In the genomic region with DNA sequence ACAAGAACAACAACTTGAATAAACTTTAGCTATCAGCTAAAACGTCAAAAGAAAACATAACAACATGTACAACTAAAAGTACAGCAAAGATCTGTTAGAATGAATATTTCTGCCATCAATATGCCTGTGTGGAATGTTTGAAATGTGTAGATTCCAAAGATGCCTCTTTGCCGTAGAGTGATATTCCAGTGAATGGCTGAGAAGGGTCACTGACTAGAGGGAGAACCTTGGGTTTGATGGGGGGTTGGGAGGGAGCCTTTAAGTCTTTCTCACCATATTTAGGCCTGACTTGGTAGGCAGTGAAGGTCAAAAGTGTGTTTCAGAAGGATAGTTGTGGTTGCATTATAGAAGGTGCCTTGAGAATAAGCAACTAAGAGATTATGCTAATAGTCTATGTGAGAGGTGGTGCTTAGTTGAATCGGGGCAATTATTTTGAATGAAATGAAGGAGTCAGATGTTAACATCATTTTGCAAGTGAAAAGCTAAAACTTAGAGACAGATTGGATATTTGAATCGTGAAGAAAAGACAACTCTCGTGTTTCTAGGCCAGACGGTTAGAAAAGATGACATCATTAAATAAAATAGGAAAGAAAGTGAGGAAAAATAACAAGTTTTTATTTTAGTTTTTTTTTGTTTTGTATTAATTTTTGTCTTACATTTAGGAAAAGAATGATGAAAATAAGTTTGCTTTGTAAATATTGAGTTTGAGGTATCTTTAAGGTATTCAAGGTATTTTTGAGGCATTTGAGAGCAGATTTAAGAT, we compare ENCODE assay signal across 18 cellular contexts. TPM values are rescaled to one million over a fixed set of nuclear protein-coding genes. Genes with fewer than 3 reads are reported as not detected.
DNase-seq lines count a peak whose midpoint lies in the region; ATAC-seq, FAIRE-seq and TF ChIP-seq lines count a peak whose summit lies in the region.
"Had no signal": no experiment of that assay in that cellular context is flagged by ENCODE, and none has a peak within 500 bp of the region (broad histone marks: within the 10 kb centered on the region; RNA-seq: fewer than 3 reads in every experiment).

No MANE protein-coding gene starts in this region.

- ATAC-seq in HG03139 (IDR thresholded peaks at IDR 0.05; ENCODE audit: unreplicated experiment): no peak
- ATAC-seq: PC-3 had no signal

- H3K9me3 ChIP-seq in HEK293 (ENCODE audit: control insufficient read depth, insufficient read depth, low read depth, low read length) (no peaks in the 10 kb centered on the region), adipocyte (ENCODE audit: control insufficient read depth, low read length) (peaks cover 5% of the 10 kb centered on the region), H1 (ENCODE audit: insufficient read depth in 2 of 2, low read depth in 1 of 2, low read length in 1 of 2) (no peaks in the 10 kb centered on the region), mesenchymal stem cell (ENCODE audit: control insufficient read depth, low read length) (peaks cover 14% of the 10 kb centered on the region), uterus (no peaks in the 10 kb centered on the region)

- POLR2A ChIA-PET in HEK293 (lab: Yijun Ruan, JAX): no interaction called here
- POLR2A ChIA-PET in H1 (lab: Charles Lee; ENCODE audit: partially characterized antibody): no interaction called here

- H3K79me1 ChIP-seq in H1 (ENCODE audit: low read depth, low read length) (no peaks in the 10 kb centered on the region), mesenchymal stem cell (replicated peaks; ENCODE audit: low read length, poor library complexity, severe bottlenecking) (no peaks in the 10 kb centered on the region)

- H2BK12ac ChIP-seq in H1 (ENCODE audit: low read depth, low read length) (no peak overlapping the region), mesenchymal stem cell (ENCODE audit: low read length in 2 of 2) (no peak overlapping the region)

- no peak for FAIRE-seq in H1 (lab: Jason Lieb, UNC)
- FAIRE-seq: GM19239 had no signal

- H3K4me2 ChIP-seq in H1 (ENCODE audit: insufficient read depth in 1 of 2, low read depth in 2 of 2, low read length in 2 of 2): no peak overlapping the region
- no peak overlapping the region for H3K4me2 ChIP-seq in mesenchymal stem cell (ENCODE audit: low read length, poor library complexity, severe bottlenecking)

- H3K9ac ChIP-seq in adipocyte (ENCODE audit: low read length) (no peak overlapping the region), H1 (replicated peaks in 1 of 4; ENCODE audit: extremely low read depth in 1 of 4, low read depth in 3 of 4, low read length in 3 of 4) (no peak overlapping the region), mesenchymal stem cell (ENCODE audit: low read length) (no peak overlapping the region)
- H3K9ac ChIP-seq: GM23248 had no signal

- no peak for TF ChIP-seq EP300 in H1 (IDR thresholded peaks at IDR 0.05; ENCODE audit: borderline replicate concordance in 1 of 2, low read depth in 2 of 2, low read length in 2 of 2)

- no peak overlapping the region for H4K5ac ChIP-seq in H1 (ENCODE audit: insufficient read length, low read depth, low read length)

- no peak overlapping the region for H3K56ac ChIP-seq in H1 (replicated peaks; ENCODE audit: insufficient read length, low read depth, low read length)

- no peak for TF ChIP-seq RAD21 in H1 (IDR thresholded peaks at IDR 0.05 in 1 of 2, conservative IDR thresholded peaks at IDR 0.05 in 1 of 2; ENCODE audit: low read depth in 2 of 2, low read length in 2 of 2)

- H2AFZ ChIP-seq in H1 (ENCODE audit: low read length) (peak overlapping the region; percentile 23), mesenchymal stem cell (ENCODE audit: low read depth, low read length) (no peak overlapping the region)
- H2AFZ ChIP-seq: GM23248 had no signal

- H3K23me2 ChIP-seq in H1 (ENCODE audit: low read depth, low read length): no peaks in the 10 kb centered on the region

- TF ChIP-seq CTCF in HEK293 (tag by site-specific recombination; IDR thresholded peaks at IDR 0.05) (no peak), H1 (IDR thresholded peaks at IDR 0.05; ENCODE audit: control extremely low read depth in 1 of 3, insufficient read depth in 1 of 3, low read depth in 1 of 3, low read length in 3 of 3) (no peak), uterus (IDR thresholded peaks at IDR 0.05) (no peak)

- H3K4me1 ChIP-seq in HEK293 (ENCODE audit: control insufficient read depth, insufficient read depth, low read length): no peaks in the 10 kb centered on the region
- H3K4me1 ChIP-seq in adipocyte (ENCODE audit: control insufficient read depth, insufficient read depth, low read length): peaks cover 15% of the 10 kb centered on the region
- no peaks in the 10 kb centered on the region for H3K4me1 ChIP-seq in H1 (replicated peaks in 1 of 4; ENCODE audit: control insufficient read depth in 3 of 4, insufficient read depth in 4 of 4, low read length in 3 of 4)
- H3K4me1 ChIP-seq in mesenchymal stem cell (ENCODE audit: control insufficient read depth, insufficient read depth, low read depth, low read length): no peaks in the 10 kb centered on the region
- H3K4me1 ChIP-seq in uterus: peaks cover 0 to 6% of the 10 kb centered on the region in 2 donors

- H3K27ac ChIP-seq in HEK293 (ENCODE audit: extremely low read depth, low read depth, low read length): no peak overlapping the region
- H3K27ac ChIP-seq in H1 (ENCODE audit: low read depth, low read length): no peak overlapping the region
- peak overlapping the region; percentile 50 for H3K27ac ChIP-seq in mesenchymal stem cell (ENCODE audit: low read length, poor library complexity, severe bottlenecking)
- H3K27ac ChIP-seq in uterus: no peak overlapping the region
- H3K27ac ChIP-seq: GM23248 had no signal

- 90% methylated on average over 6 of the region's 6 CpGs; no CpG with 5 or more reads in 1 of the 2 experiments for WGBS in H1 (ENCODE audit: extremely low coverage in 1 of 2, insufficient coverage in 1 of 2, insufficient read length in 1 of 2, insufficient replicate concordance in 2 of 2, low coverage in 1 of 2, low lambda C conversion rate in 2 of 2, missing lambda C conversion rate in 1 of 2), 2 experiments
- 79% methylated on average over 5 of the region's 6 CpGs for WGBS in mesenchymal stem cell

- H3K4ac ChIP-seq in H1 (replicated peaks; ENCODE audit: insufficient read length, low read depth, low read length) (no peak overlapping the region), mesenchymal stem cell (ENCODE audit: low read depth in 1 of 2, low read length in 2 of 2) (no peak overlapping the region)

- CTCF ChIA-PET in HEK293 (lab: Yijun Ruan, JAX) (no interaction called here), H1 (lab: Charles Lee; ENCODE audit: partially characterized antibody) (interaction anchor here (0.9 to 1.4 kb wide), 3 partner anchors 9 to 157 kb away, joined by 3 to 5 read pairs (median 4); no protein-coding TSS in a partner anchor)

- DNase-seq in adipocyte (ENCODE audit: low read depth) (peak; percentile 32), H1 (ENCODE audit: low read depth in 1 of 2, low spot score in 2 of 2) (no peak), mesenchymal stem cell (no peak), uterus (no peak), H4 (ENCODE audit: low spot score) (no peak), GM19238 (ENCODE audit: insufficient read length, low spot score) (no peak)
- DNase-seq: DMS79, GM23248, NCI-H1417, NCI-H1930, NCI-H226, NCI-H524 treated with DMSO at 0.1 percent for 48 hours, PC-3, RPMI8226, SHP77 treated with DMSO at 0.1 percent for 48 hours had no signal

- no peaks in the 10 kb centered on the region for H3K79me2 ChIP-seq in H1 (ENCODE audit: control insufficient read depth in 1 of 2, insufficient read depth in 2 of 2, low read length in 2 of 2)

- H3K36me3 ChIP-seq in HEK293 (ENCODE audit: control insufficient read depth in 2 of 2, insufficient read depth in 1 of 2, low read length in 2 of 2): no peaks in the 10 kb centered on the region
- no peaks in the 10 kb centered on the region for H3K36me3 ChIP-seq in adipocyte (ENCODE audit: control insufficient read depth, insufficient read depth, low read length, severe bottlenecking)
- no peaks in the 10 kb centered on the region for H3K36me3 ChIP-seq in H1 (ENCODE audit: control insufficient read depth in 2 of 4, insufficient read depth in 4 of 4, low read length in 3 of 4)
- no peaks in the 10 kb centered on the region for H3K36me3 ChIP-seq in mesenchymal stem cell (ENCODE audit: control insufficient read depth in 1 of 2, insufficient read depth in 2 of 2, low read depth in 1 of 2, low read length in 2 of 2)
- H3K36me3 ChIP-seq in uterus: no peaks in the 10 kb centered on the region

- H4K8ac ChIP-seq in H1 (ENCODE audit: extremely low read depth, insufficient read depth, low read length) (no peak overlapping the region), mesenchymal stem cell (ENCODE audit: low read length) (no peak overlapping the region)

- H3K27me3 ChIP-seq in adipocyte (replicated peaks; ENCODE audit: control insufficient read depth, insufficient read depth, low read length) (no peaks in the 10 kb centered on the region), H1 (replicated peaks in 1 of 4; ENCODE audit: control insufficient read depth in 3 of 4, extremely low read depth in 1 of 4, insufficient read depth in 3 of 4, low read length in 3 of 4) (no peaks in the 10 kb centered on the region), mesenchymal stem cell (ENCODE audit: control insufficient read depth in 1 of 2, insufficient read depth in 1 of 2, low read length in 2 of 2) (no peaks in the 10 kb centered on the region), uterus (no peaks in the 10 kb centered on the region)

- H4K20me1 ChIP-seq in H1 (replicated peaks in 1 of 2; ENCODE audit: control insufficient read depth in 1 of 2, insufficient read depth in 2 of 2, low read length in 2 of 2): no peaks in the 10 kb centered on the region

- H2BK120ac ChIP-seq in H1 (replicated peaks; ENCODE audit: low read depth, low read length) (no peak overlapping the region), mesenchymal stem cell (ENCODE audit: low read depth, low read length) (no peak overlapping the region)

- no peak overlapping the region for H2BK20ac ChIP-seq in H1 (ENCODE audit: low read length)

- no peak overlapping the region for H2BK15ac ChIP-seq in H1 (ENCODE audit: low read length)
- no peak overlapping the region for H2BK15ac ChIP-seq in mesenchymal stem cell (ENCODE audit: low read depth, poor library complexity, severe bottlenecking)

- no peak overlapping the region for H3K14ac ChIP-seq in H1 (ENCODE audit: insufficient read length)
- H3K14ac ChIP-seq in mesenchymal stem cell (ENCODE audit: low read length in 2 of 2): no peak overlapping the region

- intact Hi-C loops in uterus (cut with DNase I; ENCODE audit: low total_unique reads): no loop called here

- H3K23ac ChIP-seq in H1 (ENCODE audit: insufficient read length): no peak overlapping the region
- H3K23ac ChIP-seq in mesenchymal stem cell (ENCODE audit: low read length in 2 of 2): no peak overlapping the region

- H3K4me3 ChIP-seq in HEK293 (ENCODE audit: low read depth, low read length) (no peak overlapping the region), adipocyte (ENCODE audit: low read length) (no peak overlapping the region), H1 (ENCODE audit: extremely low read depth in 1 of 4, insufficient read depth in 2 of 4, low read depth in 3 of 4, low read length in 4 of 4) (no peak overlapping the region), mesenchymal stem cell (ENCODE audit: insufficient read depth in 1 of 2, low read depth in 1 of 2, low read length in 2 of 2) (no peak overlapping the region), uterus (no peak overlapping the region)
- H3K4me3 ChIP-seq: GM23248 had no signal

- H4K91ac ChIP-seq in H1 (replicated peaks; ENCODE audit: insufficient read length, low read length) (no peak overlapping the region), mesenchymal stem cell (ENCODE audit: low read length) (no peak overlapping the region)

- H2AK5ac ChIP-seq in H1 (ENCODE audit: low read depth, low read length): no peak overlapping the region
- no peak overlapping the region for H2AK5ac ChIP-seq in mesenchymal stem cell (ENCODE audit: low read length, severe bottlenecking)

- H2BK5ac ChIP-seq in H1 (ENCODE audit: low read depth, low read length) (no peak overlapping the region), mesenchymal stem cell (ENCODE audit: low read depth, low read length, poor library complexity, severe bottlenecking) (no peak overlapping the region)

- no peak overlapping the region for H3K18ac ChIP-seq in H1 (ENCODE audit: extremely low read depth, low read length)
- no peak overlapping the region for H3K18ac ChIP-seq in mesenchymal stem cell (ENCODE audit: low read depth in 1 of 2, low read length in 2 of 2)

- TF ChIP-seq POLR2A in H1 (IDR thresholded peaks at IDR 0.05; ENCODE audit: control extremely low read depth in 1 of 2, low read depth in 2 of 2, low read length in 2 of 2) (no peak), uterus (IDR thresholded peaks at IDR 0.05) (no peak)

RNA-seq across cellular contexts. Expression of gene PLA2G4A, which starts 53.8 kb away (rescaled TPM):
- total RNA-seq in H1 (2021; fragmentation: NEBNext Ultra II Directional; extraction: Animal tissue kit (Norgen Biotek cat#: 25700)): 1.4 and 1.8 TPM in 2 replicates
- polyA plus RNA-seq in H1 (2011; rRNA removed): 0.44 and 0.63 TPM in 2 replicates
- 0.72 TPM for polyA plus RNA-seq in H1 (2011; cell fraction: cytosol; rRNA removed)
- 0.41 TPM for polyA plus RNA-seq in H1 (2011; cell fraction: nucleus; rRNA removed)
- 0.62 to 1.1 TPM (median 0.93 TPM) in 4 replicates for polyA plus RNA-seq in H1 (2012, experiment 1 of 2)
- polyA plus RNA-seq in H1 (2012, experiment 2 of 2): 0.05 TPM
- polyA plus RNA-seq in H1 (2013, experiment 1 of 2): 1.2 TPM
- 1.4 TPM for polyA plus RNA-seq in H1 (2013, experiment 2 of 2)
- 0.98 and 1.6 TPM in 2 replicates for polyA minus RNA-seq in H1 (2011; rRNA and poly(A)+ RNA removed)
- polyA minus RNA-seq in H1 (2011; cell fraction: cytosol; rRNA and poly(A)+ RNA removed): 1.2 TPM
- polyA minus RNA-seq in H1 (2011; cell fraction: nucleus; rRNA and poly(A)+ RNA removed): 1.00 TPM
- 7.0 TPM for polyA plus RNA-seq in mesenchymal stem cell (2013, experiment 1 of 2)
- polyA plus RNA-seq in mesenchymal stem cell (2013, experiment 2 of 2): 7.8 TPM
- 10 to 100 TPM in 3 of 4 donors, 1 to 10 TPM in 1; 8.7 to 32.7 (median 19.5) TPM for total RNA-seq in uterus
- total RNA-seq in H4 (2014; rRNA removed; shearing (Covaris generic)): 17.7 and 24.2 TPM in 2 replicates

Comparison
In these comparisons a context has a peak if more than half of its experiments do, and no peak if none do; other contexts are left out.
1. Of the 6 proteins assayed by ChIP-seq in both HEK293 and H1: peak only in HEK293: ATF2; only in H1: none; in both: none; in neither: 5.